Comparison of ENCODE assay signal across 1 cellular context in the genomic region with DNA sequence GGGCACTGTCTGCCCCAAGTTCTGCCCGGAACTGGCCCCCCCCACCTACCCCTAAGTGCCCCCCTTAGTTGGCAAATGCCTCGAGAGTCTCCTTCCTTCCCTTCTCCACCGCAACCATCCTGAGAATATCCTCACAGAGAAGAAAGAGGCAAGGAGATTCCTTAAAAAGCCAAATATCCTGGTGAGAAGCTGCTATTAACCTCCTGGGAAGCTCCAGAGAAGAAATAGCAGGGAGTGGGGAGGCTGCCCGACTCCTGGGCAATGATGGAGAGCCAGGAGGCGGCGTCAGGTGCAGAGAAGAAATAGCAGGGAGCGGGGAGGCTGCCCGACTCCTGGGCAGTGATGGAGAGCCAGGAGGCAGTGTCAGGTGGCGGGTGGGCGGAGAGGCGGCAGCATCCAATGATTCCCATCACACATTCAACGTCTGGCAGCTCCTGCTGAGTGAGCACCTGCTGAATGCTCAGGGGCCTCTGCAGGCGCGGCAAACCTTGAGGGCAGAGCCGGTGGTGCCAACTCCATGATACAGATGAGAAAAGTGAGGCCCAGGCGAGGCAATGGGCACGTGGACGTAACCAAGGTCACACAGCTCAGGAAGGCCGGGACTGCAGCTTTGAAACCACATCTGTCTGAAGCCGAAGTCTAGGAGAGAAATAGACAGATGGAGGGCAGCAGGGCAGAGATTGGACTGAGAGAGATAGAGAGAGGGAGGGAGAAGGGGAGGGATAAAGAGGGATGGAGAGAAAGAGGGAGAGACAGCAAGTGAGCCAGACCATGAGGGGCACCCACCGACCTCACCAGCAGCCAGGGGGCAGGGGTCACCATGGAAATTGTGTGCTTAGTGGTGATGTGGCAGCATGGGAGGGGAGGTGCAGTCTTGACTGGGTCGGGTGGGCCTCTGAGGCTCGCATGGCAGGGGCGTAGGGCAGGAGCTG.
TF ChIP-seq lines count a peak whose summit lies in the region.

No MANE protein-coding gene starts in this region.

TF ChIP-seq in HEK293, 187 proteins besides CTCF, POLR2A, EP300 and RAD21 (continued from another document):
- TF ChIP-seq, protein P1, sequence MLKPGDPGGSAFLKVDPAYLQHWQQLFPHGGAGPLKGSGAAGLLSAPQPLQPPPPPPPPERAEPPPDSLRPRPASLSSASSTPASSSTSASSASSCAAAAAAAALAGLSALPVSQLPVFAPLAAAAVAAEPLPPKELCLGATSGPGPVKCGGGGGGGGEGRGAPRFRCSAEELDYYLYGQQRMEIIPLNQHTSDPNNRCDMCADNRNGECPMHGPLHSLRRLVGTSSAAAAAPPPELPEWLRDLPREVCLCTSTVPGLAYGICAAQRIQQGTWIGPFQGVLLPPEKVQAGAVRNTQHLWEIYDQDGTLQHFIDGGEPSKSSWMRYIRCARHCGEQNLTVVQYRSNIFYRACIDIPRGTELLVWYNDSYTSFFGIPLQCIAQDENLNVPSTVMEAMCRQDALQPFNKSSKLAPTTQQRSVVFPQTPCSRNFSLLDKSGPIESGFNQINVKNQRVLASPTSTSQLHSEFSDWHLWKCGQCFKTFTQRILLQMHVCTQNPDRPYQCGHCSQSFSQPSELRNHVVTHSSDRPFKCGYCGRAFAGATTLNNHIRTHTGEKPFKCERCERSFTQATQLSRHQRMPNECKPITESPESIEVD (tag by site-specific recombination; IDR thresholded peaks at IDR 0.05): no peak
- TF ChIP-seq ZNF394 (tag by site-specific recombination; IDR thresholded peaks at IDR 0.05; ENCODE audit: borderline replicate concordance) (no peak), OSR2 (tag by site-specific recombination; IDR thresholded peaks at IDR 0.05) (no peak), ZNF302 (tag by site-specific recombination; IDR thresholded peaks at IDR 0.05; ENCODE audit: low read depth) (no peak), ZNF248 (tag by site-specific recombination; IDR thresholded peaks at IDR 0.05) (no peak), ZNF311 (tag by site-specific recombination; IDR thresholded peaks at IDR 0.05; ENCODE audit: borderline replicate concordance) (no peak), TRIM28 (IDR thresholded peaks at IDR 0.05; ENCODE audit: borderline replicate concordance, low read length) (no peak), ZNF23 (tag by site-specific recombination; IDR thresholded peaks at IDR 0.05; ENCODE audit: borderline replicate concordance) (no peak), ZFHX2 (tag by site-specific recombination; conservative IDR thresholded peaks at IDR 0.05) (peak; percentile 44), ZSCAN30 (tag by site-specific recombination; IDR thresholded peaks at IDR 0.05) (no peak), ZNF175 (tag by site-specific recombination; IDR thresholded peaks at IDR 0.05) (no peak), SP7 (tag by site-specific recombination; IDR thresholded peaks at IDR 0.05) (no peak), ZFP69B (tag by site-specific recombination; IDR thresholded peaks at IDR 0.05) (no peak), ZBTB48 (tag by site-specific recombination; IDR thresholded peaks at IDR 0.05) (no peak), SCRT1 (tag by site-specific recombination; IDR thresholded peaks at IDR 0.05; ENCODE audit: borderline replicate concordance) (peak; percentile 47; the same call in 1 of the 2 replicates), ZNF48 (tag by site-specific recombination; IDR thresholded peaks at IDR 0.05) (no peak), ZNF404 (tag by site-specific recombination; IDR thresholded peaks at IDR 0.05) (no peak), ZNF184 (tag by site-specific recombination; IDR thresholded peaks at IDR 0.05) (no peak), RBAK (tag by site-specific recombination; IDR thresholded peaks at IDR 0.05) (no peak), ZNF366 (tag by site-specific recombination; conservative IDR thresholded peaks at IDR 0.05) (peak; percentile 65), ZNF423 (tag by site-specific recombination; IDR thresholded peaks at IDR 0.05) (no peak), ZNF202 (tag by site-specific recombination; IDR thresholded peaks at IDR 0.05; ENCODE audit: borderline replicate concordance) (no peak), ZXDB (tag by site-specific recombination; IDR thresholded peaks at IDR 0.05) (no peak), MYNN (tag by site-specific recombination; IDR thresholded peaks at IDR 0.05; ENCODE audit: borderline replicate concordance) (no peak), ZNF747 (tag by site-specific recombination; IDR thresholded peaks at IDR 0.05) (no peak), SCRT2 (tag by site-specific recombination; IDR thresholded peaks at IDR 0.05) (peak; percentile 77), ZNF707 (tag by site-specific recombination; IDR thresholded peaks at IDR 0.05) (no peak), ZNF777 (tag by site-specific recombination; IDR thresholded peaks at IDR 0.05; ENCODE audit: borderline replicate concordance) (no peak), ZNF768 (tag by site-specific recombination; IDR thresholded peaks at IDR 0.05) (no peak), ZIC2 (tag by site-specific recombination; IDR thresholded peaks at IDR 0.05) (peak; percentile 99), ZNF324 (tag by site-specific recombination; IDR thresholded peaks at IDR 0.05) (no peak)
- TF ChIP-seq, protein P2, sequence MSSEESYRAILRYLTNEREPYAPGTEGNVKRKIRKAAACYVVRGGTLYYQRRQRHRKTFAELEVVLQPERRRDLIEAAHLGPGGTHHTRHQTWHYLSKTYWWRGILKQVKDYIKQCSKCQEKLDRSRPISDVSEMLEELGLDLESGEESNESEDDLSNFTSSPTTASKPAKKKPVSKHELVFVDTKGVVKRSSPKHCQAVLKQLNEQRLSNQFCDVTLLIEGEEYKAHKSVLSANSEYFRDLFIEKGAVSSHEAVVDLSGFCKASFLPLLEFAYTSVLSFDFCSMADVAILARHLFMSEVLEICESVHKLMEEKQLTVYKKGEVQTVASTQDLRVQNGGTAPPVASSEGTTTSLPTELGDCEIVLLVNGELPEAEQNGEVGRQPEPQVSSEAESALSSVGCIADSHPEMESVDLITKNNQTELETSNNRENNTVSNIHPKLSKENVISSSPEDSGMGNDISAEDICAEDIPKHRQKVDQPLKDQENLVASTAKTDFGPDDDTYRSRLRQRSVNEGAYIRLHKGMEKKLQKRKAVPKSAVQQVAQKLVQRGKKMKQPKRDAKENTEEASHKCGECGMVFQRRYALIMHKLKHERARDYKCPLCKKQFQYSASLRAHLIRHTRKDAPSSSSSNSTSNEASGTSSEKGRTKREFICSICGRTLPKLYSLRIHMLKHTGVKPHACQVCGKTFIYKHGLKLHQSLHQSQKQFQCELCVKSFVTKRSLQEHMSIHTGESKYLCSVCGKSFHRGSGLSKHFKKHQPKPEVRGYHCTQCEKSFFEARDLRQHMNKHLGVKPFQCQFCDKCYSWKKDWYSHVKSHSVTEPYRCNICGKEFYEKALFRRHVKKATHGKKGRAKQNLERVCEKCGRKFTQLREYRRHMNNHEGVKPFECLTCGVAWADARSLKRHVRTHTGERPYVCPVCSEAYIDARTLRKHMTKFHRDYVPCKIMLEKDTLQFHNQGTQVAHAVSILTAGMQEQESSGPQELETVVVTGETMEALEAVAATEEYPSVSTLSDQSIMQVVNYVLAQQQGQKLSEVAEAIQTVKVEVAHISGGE (tag by site-specific recombination; conservative IDR thresholded peaks at IDR 0.05; ENCODE audit: low read depth): no peak
- TF ChIP-seq, protein P3, sequence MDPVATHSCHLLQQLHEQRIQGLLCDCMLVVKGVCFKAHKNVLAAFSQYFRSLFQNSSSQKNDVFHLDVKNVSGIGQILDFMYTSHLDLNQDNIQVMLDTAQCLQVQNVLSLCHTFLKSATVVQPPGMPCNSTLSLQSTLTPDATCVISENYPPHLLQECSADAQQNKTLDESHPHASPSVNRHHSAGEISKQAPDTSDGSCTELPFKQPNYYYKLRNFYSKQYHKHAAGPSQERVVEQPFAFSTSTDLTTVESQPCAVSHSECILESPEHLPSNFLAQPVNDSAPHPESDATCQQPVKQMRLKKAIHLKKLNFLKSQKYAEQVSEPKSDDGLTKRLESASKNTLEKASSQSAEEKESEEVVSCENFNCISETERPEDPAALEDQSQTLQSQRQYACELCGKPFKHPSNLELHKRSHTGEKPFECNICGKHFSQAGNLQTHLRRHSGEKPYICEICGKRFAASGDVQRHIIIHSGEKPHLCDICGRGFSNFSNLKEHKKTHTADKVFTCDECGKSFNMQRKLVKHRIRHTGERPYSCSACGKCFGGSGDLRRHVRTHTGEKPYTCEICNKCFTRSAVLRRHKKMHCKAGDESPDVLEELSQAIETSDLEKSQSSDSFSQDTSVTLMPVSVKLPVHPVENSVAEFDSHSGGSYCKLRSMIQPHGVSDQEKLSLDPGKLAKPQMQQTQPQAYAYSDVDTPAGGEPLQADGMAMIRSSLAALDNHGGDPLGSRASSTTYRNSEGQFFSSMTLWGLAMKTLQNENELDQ (tag by site-specific recombination; IDR thresholded peaks at IDR 0.05; ENCODE audit: low read depth): no peak
- TF ChIP-seq, protein P4, sequence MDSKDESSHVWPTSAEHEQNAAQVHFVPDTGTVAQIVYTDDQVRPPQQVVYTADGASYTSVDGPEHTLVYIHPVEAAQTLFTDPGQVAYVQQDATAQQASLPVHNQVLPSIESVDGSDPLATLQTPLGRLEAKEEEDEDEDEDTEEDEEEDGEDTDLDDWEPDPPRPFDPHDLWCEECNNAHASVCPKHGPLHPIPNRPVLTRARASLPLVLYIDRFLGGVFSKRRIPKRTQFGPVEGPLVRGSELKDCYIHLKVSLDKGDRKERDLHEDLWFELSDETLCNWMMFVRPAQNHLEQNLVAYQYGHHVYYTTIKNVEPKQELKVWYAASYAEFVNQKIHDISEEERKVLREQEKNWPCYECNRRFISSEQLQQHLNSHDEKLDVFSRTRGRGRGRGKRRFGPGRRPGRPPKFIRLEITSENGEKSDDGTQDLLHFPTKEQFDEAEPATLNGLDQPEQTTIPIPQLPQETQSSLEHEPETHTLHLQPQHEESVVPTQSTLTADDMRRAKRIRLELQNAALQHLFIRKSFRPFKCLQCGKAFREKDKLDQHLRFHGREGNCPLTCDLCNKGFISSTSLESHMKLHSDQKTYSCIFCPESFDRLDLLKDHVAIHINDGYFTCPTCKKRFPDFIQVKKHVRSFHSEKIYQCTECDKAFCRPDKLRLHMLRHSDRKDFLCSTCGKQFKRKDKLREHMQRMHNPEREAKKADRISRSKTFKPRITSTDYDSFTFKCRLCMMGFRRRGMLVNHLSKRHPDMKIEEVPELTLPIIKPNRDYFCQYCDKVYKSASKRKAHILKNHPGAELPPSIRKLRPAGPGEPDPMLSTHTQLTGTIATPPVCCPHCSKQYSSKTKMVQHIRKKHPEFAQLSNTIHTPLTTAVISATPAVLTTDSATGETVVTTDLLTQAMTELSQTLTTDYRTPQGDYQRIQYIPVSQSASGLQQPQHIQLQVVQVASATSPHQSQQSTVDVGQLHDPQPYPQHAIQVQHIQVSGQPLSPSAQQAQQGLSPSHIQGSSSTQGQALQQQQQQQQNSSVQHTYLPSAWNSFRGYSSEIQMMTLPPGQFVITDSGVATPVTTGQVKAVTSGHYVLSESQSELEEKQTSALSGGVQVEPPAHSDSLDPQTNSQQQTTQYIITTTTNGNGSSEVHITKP (tag by site-specific recombination; IDR thresholded peaks at IDR 0.05): no peak
- TF ChIP-seq, protein P5, sequence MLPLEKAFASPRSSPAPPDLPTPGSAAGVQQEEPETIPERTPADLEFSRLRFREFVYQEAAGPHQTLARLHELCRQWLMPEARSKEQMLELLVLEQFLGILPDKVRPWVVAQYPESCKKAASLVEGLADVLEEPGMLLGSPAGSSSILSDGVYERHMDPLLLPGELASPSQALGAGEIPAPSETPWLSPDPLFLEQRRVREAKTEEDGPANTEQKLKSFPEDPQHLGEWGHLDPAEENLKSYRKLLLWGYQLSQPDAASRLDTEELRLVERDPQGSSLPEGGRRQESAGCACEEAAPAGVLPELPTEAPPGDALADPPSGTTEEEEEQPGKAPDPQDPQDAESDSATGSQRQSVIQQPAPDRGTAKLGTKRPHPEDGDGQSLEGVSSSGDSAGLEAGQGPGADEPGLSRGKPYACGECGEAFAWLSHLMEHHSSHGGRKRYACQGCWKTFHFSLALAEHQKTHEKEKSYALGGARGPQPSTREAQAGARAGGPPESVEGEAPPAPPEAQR (tag by site-specific recombination; IDR thresholded peaks at IDR 0.05): no peak
- TF ChIP-seq, protein P6, sequence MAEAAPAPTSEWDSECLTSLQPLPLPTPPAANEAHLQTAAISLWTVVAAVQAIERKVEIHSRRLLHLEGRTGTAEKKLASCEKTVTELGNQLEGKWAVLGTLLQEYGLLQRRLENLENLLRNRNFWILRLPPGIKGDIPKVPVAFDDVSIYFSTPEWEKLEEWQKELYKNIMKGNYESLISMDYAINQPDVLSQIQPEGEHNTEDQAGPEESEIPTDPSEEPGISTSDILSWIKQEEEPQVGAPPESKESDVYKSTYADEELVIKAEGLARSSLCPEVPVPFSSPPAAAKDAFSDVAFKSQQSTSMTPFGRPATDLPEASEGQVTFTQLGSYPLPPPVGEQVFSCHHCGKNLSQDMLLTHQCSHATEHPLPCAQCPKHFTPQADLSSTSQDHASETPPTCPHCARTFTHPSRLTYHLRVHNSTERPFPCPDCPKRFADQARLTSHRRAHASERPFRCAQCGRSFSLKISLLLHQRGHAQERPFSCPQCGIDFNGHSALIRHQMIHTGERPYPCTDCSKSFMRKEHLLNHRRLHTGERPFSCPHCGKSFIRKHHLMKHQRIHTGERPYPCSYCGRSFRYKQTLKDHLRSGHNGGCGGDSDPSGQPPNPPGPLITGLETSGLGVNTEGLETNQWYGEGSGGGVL (tag by site-specific recombination; IDR thresholded peaks at IDR 0.05): no peak
TF ChIP-seq in HEK293: peak in this region for 9.
